In genomic region chr5:147854331-147854730, GRCh38 we compare ENCODE assay signal across 10 cellular contexts. TPM values are rescaled to one million over a fixed set of nuclear protein-coding genes. Genes with fewer than 3 reads are reported as not detected.
"Had no signal": no experiment of that assay in that cellular context is flagged by ENCODE, and none has a peak within 500 bp of the region (broad histone marks: within the 10 kb centered on the region; RNA-seq: fewer than 3 reads in every experiment).

No MANE protein-coding gene starts in this region.

- H3K27ac Mint-ChIP-seq: HFFc6, IgD-negative memory B cell had no signal

- H3K4me3 ChIP-seq: HAP-1 had no signal

- H3K4me3 Mint-ChIP-seq: HFFc6, IgD-negative memory B cell had no signal

- H3K9me3 ChIP-seq: HAP-1 had no signal

- DNase-seq: H7, HFFc6, KBM-7 had no signal

- H3K4me1 ChIP-seq: HAP-1 had no signal

- FAIRE-seq: HepG2 had no signal

- H3K9me3 Mint-ChIP-seq: HFFc6 had no signal

- H3K4me1 Mint-ChIP-seq: IgD-negative memory B cell had no signal

- ATAC-seq: HCT116, HepG2 had no signal

- H3K36me3 ChIP-seq: HAP-1 had no signal

- H3K27ac ChIP-seq: HL-60 had no signal

RNA-seq across cellular contexts. Expression of gene SPINK1, which starts 22.9 kb away (rescaled TPM):
- total RNA-seq: H4, HFFc6, HT1080 had no signal
- polyA plus RNA-seq: IgD-negative memory B cell had no signal

RNA-seq across cellular contexts. Expression of gene SCGB3A2, which starts 24.2 kb away (rescaled TPM):
- total RNA-seq: H4, HepG2, HFFc6, HT1080 had no signal
- polyA plus RNA-seq: HepG2, IgD-negative memory B cell had no signal

RNA-seq across cellular contexts. Expression of gene C5orf46, which starts 52.0 kb away (rescaled TPM):
- total RNA-seq: H7, HepG2, HFFc6 had no signal
- polyA plus RNA-seq: HepG2, IgD-negative memory B cell had no signal
